In genomic region chr15:52424856-52425431, GRCh38 we compare ENCODE assay signal across 29 cellular contexts.
"Had no signal": no experiment of that assay in that cellular context is flagged by ENCODE, and none has a peak within 500 bp of the region (broad histone marks: within the 10 kb centered on the region; RNA-seq: fewer than 3 reads in every experiment).

No MANE protein-coding gene starts in this region.

- H3K4me1 Mint-ChIP-seq: neural crest cell; stimulated activated naive CD8-positive, alpha-beta T cell treated with anti-CD3 and anti-CD28 coated beads, Interleukin-15, amount 100 ng/mL, for 72 hours had no signal

- H3K27ac ChIP-seq: colonic mucosa, epithelial cell of prostate, esophagus muscularis mucosa, neutrophil, pancreas, right atrium auricular region, sigmoid colon, suprapubic skin, transverse colon, upper lobe of right lung, uterus had no signal

- H3K4me3 ChIP-seq: colonic mucosa, esophagus muscularis mucosa, lung, pancreas, right atrium auricular region, sigmoid colon, suprapubic skin, transverse colon, upper lobe of right lung, uterus had no signal

- H3K4me3 Mint-ChIP-seq: dendritic cell treated with granulocyte-macrophage colony-stimulating factor and Interleukin-4, amounts not matched to agents 40 ng/mL and 50 ng/mL, for 4 days; endodermal cell; memory B cell; naive B cell; natural killer cell treated with Interleukin-12 subunit alpha and Interleukin-12 subunit beta and Interleukin-15 and Interleukin-18, amount 100 ng/mL, for 72 hours; neural crest cell; stimulated activated naive CD8-positive, alpha-beta T cell treated with anti-CD3 and anti-CD28 coated beads, Interleukin-15, amount 100 ng/mL, for 72 hours had no signal

- H3K27ac Mint-ChIP-seq: dendritic cell treated with granulocyte-macrophage colony-stimulating factor and Interleukin-4, amounts not matched to agents 40 ng/mL and 50 ng/mL, for 4 days; endodermal cell; memory B cell; naive B cell; natural killer cell treated with Interleukin-12 subunit alpha and Interleukin-12 subunit beta and Interleukin-15 and Interleukin-18, amount 100 ng/mL, for 72 hours; stimulated activated naive CD8-positive, alpha-beta T cell treated with anti-CD3 and anti-CD28 coated beads, Interleukin-15, amount 100 ng/mL, for 72 hours had no signal

- ATAC-seq: left lobe of liver; natural killer cell treated with Interleukin-12 subunit alpha and Interleukin-12 subunit beta and Interleukin-15 and Interleukin-18, amount 100 ng/mL, for 72 hours; pancreas; stimulated activated naive CD8-positive, alpha-beta T cell treated with anti-CD3 and anti-CD28 coated beads, Interleukin-15, amount 100 ng/mL, for 72 hours; upper lobe of right lung had no signal

- H3K9me3 ChIP-seq: colonic mucosa, esophagus muscularis mucosa, neutrophil, pancreas, right atrium auricular region, sigmoid colon, suprapubic skin, transverse colon, upper lobe of right lung, uterus had no signal

- FAIRE-seq: kidney, pancreas, small intestine had no signal

- H3K36me3 Mint-ChIP-seq: natural killer cell treated with Interleukin-12 subunit alpha and Interleukin-12 subunit beta and Interleukin-15 and Interleukin-18, amount 100 ng/mL, for 72 hours had no signal

- H3K27me3 ChIP-seq: colonic mucosa, esophagus muscularis mucosa, neutrophil, pancreas, right atrium auricular region, sigmoid colon, suprapubic skin, transverse colon, upper lobe of right lung, uterus had no signal

- H3K9me3 Mint-ChIP-seq: dendritic cell treated with granulocyte-macrophage colony-stimulating factor and Interleukin-4, amounts not matched to agents 40 ng/mL and 50 ng/mL, for 4 days; endodermal cell; memory B cell; naive B cell; natural killer cell treated with Interleukin-12 subunit alpha and Interleukin-12 subunit beta and Interleukin-15 and Interleukin-18, amount 100 ng/mL, for 72 hours; neural crest cell; stimulated activated naive CD8-positive, alpha-beta T cell treated with anti-CD3 and anti-CD28 coated beads, Interleukin-15, amount 100 ng/mL, for 72 hours had no signal

- H3K4me1 ChIP-seq: colonic mucosa, pancreas, sigmoid colon, suprapubic skin, transverse colon, upper lobe of right lung, uterus had no signal

- DNase-seq: colonic mucosa; effector CD8-positive, alpha-beta T cell; endodermal cell; head of caudate nucleus; kidney; naive B cell; pancreas; sigmoid colon; small intestine; stimulated activated CD4-positive, alpha-beta T cell treated with anti-CD3 and anti-CD28 coated beads, Interleukin-12 subunit alpha, Interleukin-12 subunit beta, amount 100 ng/mL, for 4 hours; stimulated activated CD4-positive, alpha-beta T cell treated with anti-CD3 and anti-CD28 coated beads, Interleukin-1b, Interleukin-23, amount 100 ng/mL, for 48 hours; stimulated activated CD4-positive, alpha-beta T cell treated with anti-CD3 and anti-CD28 coated beads, Interleukin-4, amount 100 ng/mL, for 1 hour; stimulated activated CD8-positive, alpha-beta memory T cell treated with anti-CD3 and anti-CD28 coated beads, Interleukin-4, amount 100 ng/mL, for 48 hours; stimulated activated naive CD4-positive, alpha-beta T cell; stimulated activated naive CD8-positive, alpha-beta T cell treated with anti-CD3 and anti-CD28 coated beads, Interleukin-15, amount 100 ng/mL, for 72 hours; transverse colon; upper lobe of right lung; uterus had no signal

- H3K27me3 Mint-ChIP-seq: dendritic cell treated with granulocyte-macrophage colony-stimulating factor and Interleukin-4, amounts not matched to agents 40 ng/mL and 50 ng/mL, for 4 days; memory B cell; naive B cell; natural killer cell treated with Interleukin-12 subunit alpha and Interleukin-12 subunit beta and Interleukin-15 and Interleukin-18, amount 100 ng/mL, for 72 hours; stimulated activated naive CD8-positive, alpha-beta T cell treated with anti-CD3 and anti-CD28 coated beads, Interleukin-15, amount 100 ng/mL, for 72 hours had no signal

- H3K36me3 ChIP-seq: colonic mucosa, pancreas, right atrium auricular region, transverse colon, upper lobe of right lung, uterus had no signal
